14 cellular contexts compared by ENCODE assay signal in genomic region chr9:113514748-113515147, GRCh38.
"Had no signal": no experiment of that assay in that cellular context is flagged by ENCODE, and none has a peak within 500 bp of the region (broad histone marks: within the 10 kb centered on the region; RNA-seq: fewer than 3 reads in every experiment).

No MANE protein-coding gene starts in this region.

- H3K36me3 Mint-ChIP-seq: naive B cell, WTC11 had no signal

- ATAC-seq: foreskin keratinocyte; left cardiac atrium; stimulated activated naive CD8-positive, alpha-beta T cell treated with anti-CD3 and anti-CD28 coated beads, Interleukin-15, Interleukin-2, amounts not matched to agents 100 U/mL and 50 U/mL, for 24 hours; WTC11 had no signal

- H3K9me3 Mint-ChIP-seq: naive B cell, WTC11 had no signal

- DNase-seq: activated CD4-positive, alpha-beta T cell treated with anti-CD3 and anti-CD28 coated beads for 48 hours; activated effector memory CD4-positive, alpha-beta T cell treated with Interleukin-2 at 50 U/mL for 16 hours; foreskin keratinocyte; left cardiac atrium; naive B cell; stimulated activated CD4-positive, alpha-beta T cell treated with anti-CD3 and anti-CD28 coated beads, Interleukin-2, amount 100 ng/mL, for 48 hours; stimulated activated naive CD8-positive, alpha-beta T cell treated with anti-CD3 and anti-CD28 coated beads, Interleukin-15, Interleukin-2, amounts not matched to agents 100 U/mL and 50 U/mL, for 24 hours; upper lobe of left lung had no signal

- H3K36me3 ChIP-seq: cardiac muscle cell, suprapubic skin had no signal

- H3K27ac Mint-ChIP-seq: WTC11 had no signal

- H3K4me3 ChIP-seq: cardiac muscle cell, suprapubic skin, upper lobe of left lung had no signal

- H3K4me1 ChIP-seq: foreskin keratinocyte, suprapubic skin had no signal

- H3K27ac ChIP-seq: cardiac muscle cell, foreskin keratinocyte, suprapubic skin, upper lobe of left lung had no signal

- H3K27me3 Mint-ChIP-seq: naive B cell had no signal

- FAIRE-seq: astrocyte, colon, endothelial cell of umbilical vein had no signal

- H3K27me3 ChIP-seq: cardiac muscle cell, suprapubic skin, upper lobe of left lung had no signal

- H3K4me1 Mint-ChIP-seq: WTC11 had no signal

- H3K9me3 ChIP-seq: suprapubic skin, upper lobe of left lung had no signal

- H3K4me3 Mint-ChIP-seq: WTC11 had no signal
